ENCODE assay signal across 8 cellular contexts in the genomic region with DNA sequence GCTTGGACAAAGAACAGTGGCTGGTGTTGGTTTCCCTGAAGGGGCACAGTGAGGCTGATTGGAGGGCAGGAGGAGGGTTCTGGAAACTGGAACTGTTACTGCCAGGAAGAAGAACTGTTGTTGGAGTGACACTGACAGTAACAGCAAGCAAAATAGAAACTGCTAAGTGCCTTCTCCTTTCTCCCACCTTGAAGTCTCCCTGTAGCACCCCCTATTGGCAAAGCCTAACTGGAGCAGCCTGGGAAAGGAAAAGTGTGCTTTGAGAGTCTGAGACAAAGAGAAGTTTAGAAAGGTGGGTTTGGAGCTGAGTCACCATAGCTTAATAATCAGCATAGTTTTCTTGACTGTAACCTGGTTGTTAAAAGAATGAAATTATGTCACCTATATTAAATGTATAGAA. TPM values are rescaled to one million over a fixed set of nuclear protein-coding genes. Genes with fewer than 3 reads are reported as not detected.
DNase-seq lines count a peak whose midpoint lies in the region; ATAC-seq, FAIRE-seq and TF ChIP-seq lines count a peak whose summit lies in the region.
"Had no signal": no experiment of that assay in that cellular context is flagged by ENCODE, and none has a peak within 500 bp of the region (broad histone marks: within the 10 kb centered on the region; RNA-seq: fewer than 3 reads in every experiment).

No MANE protein-coding gene starts in this region.

- H2AFZ ChIP-seq in astrocyte (ENCODE audit: low read depth, low read length): no peak overlapping the region

- TF ChIP-seq RAD21 in Ishikawa (IDR thresholded peaks at IDR 0.05; ENCODE audit: low read depth): peak; percentile 44; the same call in 1 of the 2 replicates

- H3K9ac ChIP-seq in astrocyte (ENCODE audit: low read length): no peak overlapping the region

- no peak overlapping the region for H3K27ac Mint-ChIP-seq in astrocyte (ENCODE audit: unreplicated experiment)

- H3K27ac ChIP-seq in astrocyte (ENCODE audit: low read depth, low read length): no peak overlapping the region
- no peak overlapping the region for H3K27ac ChIP-seq in right lobe of liver

- H3K4me2 ChIP-seq in astrocyte (ENCODE audit: low read length): no peak overlapping the region

- no peak overlapping the region for H3K4me3 Mint-ChIP-seq in astrocyte (ENCODE audit: unreplicated experiment)

- no peaks in the 10 kb centered on the region for H3K27me3 ChIP-seq in astrocyte (ENCODE audit: insufficient read depth, low read length)
- H3K27me3 ChIP-seq in right lobe of liver: no peaks in the 10 kb centered on the region

- H4K20me1 ChIP-seq in astrocyte (ENCODE audit: insufficient read depth, low read length): no peaks in the 10 kb centered on the region

- peaks cover 12% of the 10 kb centered on the region for H3K9me3 Mint-ChIP-seq in astrocyte (ENCODE audit: unreplicated experiment)

- ATAC-seq in right lobe of liver (peak; percentile 45 to 68 (median 48)), HG03095 (IDR thresholded peaks at IDR 0.05; ENCODE audit: unreplicated experiment) (no peak), GM21447 (IDR thresholded peaks at IDR 0.05; ENCODE audit: unreplicated experiment) (no peak), HG02973 (IDR thresholded peaks at IDR 0.05; ENCODE audit: unreplicated experiment) (no peak)

- no peak overlapping the region for H3K4me3 ChIP-seq in astrocyte (ENCODE audit: insufficient read depth, low read depth, low read length)
- H3K4me3 ChIP-seq in right lobe of liver: no peak overlapping the region

- H3K79me2 ChIP-seq in astrocyte (ENCODE audit: insufficient read depth, low read length): no peaks in the 10 kb centered on the region

- DNase-seq in GDM1 (lab: John Stamatoyannopoulos, UW) (peak; percentile 19), astrocyte (ENCODE audit: low read depth) (no peak), right lobe of liver (no peak)

- TF ChIP-seq CTCF in astrocyte (IDR thresholded peaks at IDR 0.05; ENCODE audit: insufficient read depth, low read depth, low read length): peak; percentile 27
- TF ChIP-seq CTCF in right lobe of liver (IDR thresholded peaks at IDR 0.05): peak; percentile 30 to 59 (median 36)

- no peaks in the 10 kb centered on the region for H3K4me1 ChIP-seq in astrocyte (ENCODE audit: insufficient read depth, low read length)
- no peaks in the 10 kb centered on the region for H3K4me1 ChIP-seq in right lobe of liver

- intact Hi-C loops in right lobe of liver (cut with DNase I): no loop called here

- no peaks in the 10 kb centered on the region for H3K36me3 ChIP-seq in astrocyte (ENCODE audit: insufficient read depth, low read length)
- no peaks in the 10 kb centered on the region for H3K36me3 ChIP-seq in right lobe of liver

- FAIRE-seq in astrocyte (lab: Jason Lieb, UNC): no peak

- peaks cover 2% of the 10 kb centered on the region for H3K36me3 Mint-ChIP-seq in astrocyte (ENCODE audit: low read depth, unreplicated experiment)

- H3K4me1 Mint-ChIP-seq in astrocyte (ENCODE audit: low read depth, unreplicated experiment): no peaks in the 10 kb centered on the region

- no peak for TF ChIP-seq EP300 in Ishikawa (IDR thresholded peaks at IDR 0.05; ENCODE audit: borderline replicate concordance)

- H3K27me3 Mint-ChIP-seq in astrocyte (ENCODE audit: low read depth, unreplicated experiment): peaks cover 18% of the 10 kb centered on the region

- no peak for TF ChIP-seq POLR2A in right lobe of liver (IDR thresholded peaks at IDR 0.05)

- H3K9me3 ChIP-seq in astrocyte (ENCODE audit: insufficient read depth, low read depth, low read length) (no peaks in the 10 kb centered on the region), right lobe of liver (no peaks in the 10 kb centered on the region)

TF ChIP-seq in Ishikawa, 13 proteins besides CTCF, POLR2A, EP300 and RAD21:
- TF ChIP-seq, protein P1, sequence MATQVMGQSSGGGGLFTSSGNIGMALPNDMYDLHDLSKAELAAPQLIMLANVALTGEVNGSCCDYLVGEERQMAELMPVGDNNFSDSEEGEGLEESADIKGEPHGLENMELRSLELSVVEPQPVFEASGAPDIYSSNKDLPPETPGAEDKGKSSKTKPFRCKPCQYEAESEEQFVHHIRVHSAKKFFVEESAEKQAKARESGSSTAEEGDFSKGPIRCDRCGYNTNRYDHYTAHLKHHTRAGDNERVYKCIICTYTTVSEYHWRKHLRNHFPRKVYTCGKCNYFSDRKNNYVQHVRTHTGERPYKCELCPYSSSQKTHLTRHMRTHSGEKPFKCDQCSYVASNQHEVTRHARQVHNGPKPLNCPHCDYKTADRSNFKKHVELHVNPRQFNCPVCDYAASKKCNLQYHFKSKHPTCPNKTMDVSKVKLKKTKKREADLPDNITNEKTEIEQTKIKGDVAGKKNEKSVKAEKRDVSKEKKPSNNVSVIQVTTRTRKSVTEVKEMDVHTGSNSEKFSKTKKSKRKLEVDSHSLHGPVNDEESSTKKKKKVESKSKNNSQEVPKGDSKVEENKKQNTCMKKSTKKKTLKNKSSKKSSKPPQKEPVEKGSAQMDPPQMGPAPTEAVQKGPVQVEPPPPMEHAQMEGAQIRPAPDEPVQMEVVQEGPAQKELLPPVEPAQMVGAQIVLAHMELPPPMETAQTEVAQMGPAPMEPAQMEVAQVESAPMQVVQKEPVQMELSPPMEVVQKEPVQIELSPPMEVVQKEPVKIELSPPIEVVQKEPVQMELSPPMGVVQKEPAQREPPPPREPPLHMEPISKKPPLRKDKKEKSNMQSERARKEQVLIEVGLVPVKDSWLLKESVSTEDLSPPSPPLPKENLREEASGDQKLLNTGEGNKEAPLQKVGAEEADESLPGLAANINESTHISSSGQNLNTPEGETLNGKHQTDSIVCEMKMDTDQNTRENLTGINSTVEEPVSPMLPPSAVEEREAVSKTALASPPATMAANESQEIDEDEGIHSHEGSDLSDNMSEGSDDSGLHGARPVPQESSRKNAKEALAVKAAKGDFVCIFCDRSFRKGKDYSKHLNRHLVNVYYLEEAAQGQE (IDR thresholded peaks at IDR 0.05; ENCODE audit: low read depth): no peak
- TF ChIP-seq NFIC (IDR thresholded peaks at IDR 0.05) (no peak), TEAD4 (IDR thresholded peaks at IDR 0.05) (no peak), CEBPB (IDR thresholded peaks at IDR 0.05) (no peak), EGR1 (IDR thresholded peaks at IDR 0.05) (no peak), YY1 (IDR thresholded peaks at IDR 0.05; ENCODE audit: low read depth) (no peak), FOXM1 (IDR thresholded peaks at IDR 0.05; ENCODE audit: borderline replicate concordance, low read depth) (no peak), ZBTB7A (IDR thresholded peaks at IDR 0.05; ENCODE audit: low read depth) (no peak), TCF12 (IDR thresholded peaks at IDR 0.05; ENCODE audit: low read depth) (no peak), CREB1 (IDR thresholded peaks at IDR 0.05; ENCODE audit: low read depth) (no peak), MAX (IDR thresholded peaks at IDR 0.05) (no peak), TAF1 (IDR thresholded peaks at IDR 0.05; ENCODE audit: low read depth) (no peak)
- TF ChIP-seq, protein P2, sequence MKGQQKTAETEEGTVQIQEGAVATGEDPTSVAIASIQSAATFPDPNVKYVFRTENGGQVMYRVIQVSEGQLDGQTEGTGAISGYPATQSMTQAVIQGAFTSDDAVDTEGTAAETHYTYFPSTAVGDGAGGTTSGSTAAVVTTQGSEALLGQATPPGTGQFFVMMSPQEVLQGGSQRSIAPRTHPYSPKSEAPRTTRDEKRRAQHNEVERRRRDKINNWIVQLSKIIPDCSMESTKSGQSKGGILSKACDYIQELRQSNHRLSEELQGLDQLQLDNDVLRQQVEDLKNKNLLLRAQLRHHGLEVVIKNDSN (IDR thresholded peaks at IDR 0.05): no peak
TF ChIP-seq in Ishikawa: peak in this region for 0.

RNA-seq across cellular contexts. Expression of gene TMEM174, which starts 2.5 kb away (rescaled TPM):
- total RNA-seq in astrocyte (not detected in 2 replicates), right lobe of liver (not detected)
- total RNA-seq: subcutaneous adipose tissue had no signal

RNA-seq across cellular contexts. Expression of gene TMEM171, which starts 50.1 kb away (rescaled TPM):
- 0.38 and 0.45 TPM in 2 replicates for total RNA-seq in astrocyte
- 1 to 10 TPM in 4 of 6 experiments, under 1 TPM in 2; 0.57 to 3.2 (median 1.6) TPM for total RNA-seq in right lobe of liver
- total RNA-seq: subcutaneous adipose tissue had no signal

Comparison
In these comparisons a context has a peak if more than half of its experiments do, and no peak if none do; other contexts are left out.
1. ATAC-seq: peak in right lobe of liver (4 of 4); none in HG03095 (single experiment), GM21447 (single experiment) and HG02973 (single experiment).